In genomic region chr1:3598051-3598471, GRCh38 we compare ENCODE assay signal across 1 cellular context.
TF ChIP-seq lines count a peak whose summit lies in the region.

No MANE protein-coding gene starts in this region.

TF ChIP-seq in HEK293T, 16 proteins besides CTCF, POLR2A, EP300 and RAD21:
- TF ChIP-seq FOXM1 (IDR thresholded peaks at IDR 0.05; ENCODE audit: borderline replicate concordance): no peak
- no peak for TF ChIP-seq CTBP1 (IDR thresholded peaks at IDR 0.05; ENCODE audit: borderline replicate concordance)
- TF ChIP-seq NFRKB (IDR thresholded peaks at IDR 0.05): no peak
- no peak for TF ChIP-seq BHLHE40 (IDR thresholded peaks at IDR 0.05; ENCODE audit: borderline replicate concordance)
- no peak for TF ChIP-seq ELF4 (IDR thresholded peaks at IDR 0.05)
- TF ChIP-seq FOXK2 (IDR thresholded peaks at IDR 0.05): no peak
- no peak for TF ChIP-seq ZNF384 (IDR thresholded peaks at IDR 0.05)
- TF ChIP-seq HDGF (IDR thresholded peaks at IDR 0.05; ENCODE audit: borderline replicate concordance): no peak
- TF ChIP-seq, protein P1, sequence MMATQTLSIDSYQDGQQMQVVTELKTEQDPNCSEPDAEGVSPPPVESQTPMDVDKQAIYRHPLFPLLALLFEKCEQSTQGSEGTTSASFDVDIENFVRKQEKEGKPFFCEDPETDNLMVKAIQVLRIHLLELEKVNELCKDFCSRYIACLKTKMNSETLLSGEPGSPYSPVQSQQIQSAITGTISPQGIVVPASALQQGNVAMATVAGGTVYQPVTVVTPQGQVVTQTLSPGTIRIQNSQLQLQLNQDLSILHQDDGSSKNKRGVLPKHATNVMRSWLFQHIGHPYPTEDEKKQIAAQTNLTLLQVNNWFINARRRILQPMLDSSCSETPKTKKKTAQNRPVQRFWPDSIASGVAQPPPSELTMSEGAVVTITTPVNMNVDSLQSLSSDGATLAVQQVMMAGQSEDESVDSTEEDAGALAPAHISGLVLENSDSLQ (IDR thresholded peaks at IDR 0.05): no peak
- no peak for TF ChIP-seq SP1 (IDR thresholded peaks at IDR 0.05)
